Comparison of ENCODE assay signal across 28 cellular contexts in the genomic region with DNA sequence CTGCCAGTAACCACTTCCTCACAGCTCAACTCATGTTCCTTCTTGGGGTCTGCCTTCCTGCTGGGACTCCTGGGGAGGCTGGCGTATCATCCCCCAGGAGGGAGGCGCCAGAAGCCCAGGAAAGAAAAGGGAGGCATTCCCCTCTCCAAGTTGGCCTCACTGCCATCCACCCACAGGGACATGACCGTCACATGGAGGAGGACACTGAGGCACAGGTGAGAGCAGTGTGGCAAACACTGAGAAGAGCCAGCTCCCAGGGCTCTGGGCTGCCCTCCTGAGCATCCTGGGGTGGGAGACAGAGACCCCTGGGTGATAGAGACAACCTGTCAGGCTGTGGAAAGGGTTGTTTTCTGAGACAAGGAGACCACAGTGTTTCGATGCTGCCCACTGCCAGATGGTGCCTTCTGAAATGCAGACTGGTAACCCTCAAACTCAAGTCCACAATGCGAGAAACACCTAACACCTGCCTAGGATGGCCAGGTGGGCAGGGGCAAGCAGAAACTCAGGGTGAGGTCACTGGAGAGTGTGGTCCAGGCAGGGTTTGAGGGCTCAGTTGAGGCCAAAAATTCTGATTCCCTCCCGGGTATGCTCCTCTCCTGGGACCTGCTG.
"Had no signal": no experiment of that assay in that cellular context is flagged by ENCODE, and none has a peak within 500 bp of the region (broad histone marks: within the 10 kb centered on the region; RNA-seq: fewer than 3 reads in every experiment).

No MANE protein-coding gene starts in this region.

- H3K9ac ChIP-seq: neural progenitor cell had no signal

- H3K9me3 ChIP-seq: neutrophil, pancreas, psoas muscle, right lobe of liver, thoracic aorta, thyroid gland, upper lobe of right lung, uterus had no signal

- H3K4me3 ChIP-seq: neural progenitor cell, pancreas, psoas muscle, right lobe of liver, sigmoid colon, stomach, thoracic aorta, thyroid gland, tibial nerve, upper lobe of right lung, uterus had no signal

- H3K27me3 Mint-ChIP-seq: naive thymus-derived CD4-positive, alpha-beta T cell; progenitor cell of endocrine pancreas; stimulated activated naive B cell treated with anti-CD40 and anti-IgM and Interleukin-4, amounts not matched to agents 10 μg/mL and 1 μg/mL and 100 μg/mL, for 72 hours; stimulated activated naive CD8-positive, alpha-beta T cell treated with anti-CD3 and anti-CD28 coated beads, Interleukin-15, Interleukin-2, amounts not matched to agents 100 ng/mL and 50 ng/mL, for 24 hours; type B pancreatic cell had no signal

- H2AFZ ChIP-seq: neural progenitor cell had no signal

- H3K4me1 ChIP-seq: neural progenitor cell, pancreas, psoas muscle, right lobe of liver, sigmoid colon, stomach, thyroid gland, tibial nerve, upper lobe of right lung, uterus had no signal

- H3K4me2 ChIP-seq: neural progenitor cell had no signal

- ATAC-seq: naive thymus-derived CD4-positive, alpha-beta T cell; natural killer cell; pancreas; psoas muscle; right cardiac atrium; right lobe of liver; stimulated activated effector memory CD8-positive, alpha-beta T cell treated with anti-CD3 and anti-CD28 coated beads, Interleukin-12 subunit alpha, Interleukin-12 subunit beta, amount 100 ng/mL, for 72 hours; stimulated activated naive B cell treated with anti-CD40 and anti-IgM and Interleukin-4, amounts not matched to agents 10 μg/mL and 1 μg/mL and 100 μg/mL, for 72 hours; upper lobe of right lung had no signal

- H3K9me3 Mint-ChIP-seq: type B pancreatic cell had no signal

- H3K4me1 Mint-ChIP-seq: nephron; neural progenitor cell; stimulated activated naive B cell treated with anti-CD40 and anti-IgM and Interleukin-4, amounts not matched to agents 10 μg/mL and 1 μg/mL and 100 μg/mL, for 72 hours had no signal

- H3K4me3 Mint-ChIP-seq: natural killer cell; nephron; neural progenitor cell; stimulated activated effector memory CD8-positive, alpha-beta T cell treated with anti-CD3 and anti-CD28 coated beads, Interleukin-12 subunit alpha, Interleukin-12 subunit beta, amount 100 ng/mL, for 72 hours; stimulated activated naive B cell treated with anti-CD40 and anti-IgM and Interleukin-4, amounts not matched to agents 10 μg/mL and 1 μg/mL and 100 μg/mL, for 72 hours; stimulated activated naive CD8-positive, alpha-beta T cell treated with anti-CD3 and anti-CD28 coated beads, Interleukin-15, Interleukin-2, amounts not matched to agents 100 ng/mL and 50 ng/mL, for 24 hours; type B pancreatic cell had no signal

- H3K36me3 Mint-ChIP-seq: neural progenitor cell; stimulated activated effector memory CD8-positive, alpha-beta T cell treated with anti-CD3 and anti-CD28 coated beads, Interleukin-12 subunit alpha, Interleukin-12 subunit beta, amount 100 ng/mL, for 72 hours; stimulated activated naive B cell treated with anti-CD40 and anti-IgM and Interleukin-4, amounts not matched to agents 10 μg/mL and 1 μg/mL and 100 μg/mL, for 72 hours; type B pancreatic cell had no signal

- H3K27me3 ChIP-seq: neural progenitor cell, neutrophil, pancreas, right lobe of liver, stomach, thyroid gland, tibial nerve, upper lobe of right lung, uterus had no signal

- H3K27ac Mint-ChIP-seq: naive thymus-derived CD4-positive, alpha-beta T cell; natural killer cell; nephron; neural progenitor cell; progenitor cell of endocrine pancreas; stimulated activated effector memory CD8-positive, alpha-beta T cell treated with anti-CD3 and anti-CD28 coated beads, Interleukin-12 subunit alpha, Interleukin-12 subunit beta, amount 100 ng/mL, for 72 hours; stimulated activated naive B cell treated with anti-CD40 and anti-IgM and Interleukin-4, amounts not matched to agents 10 μg/mL and 1 μg/mL and 100 μg/mL, for 72 hours; stimulated activated naive CD8-positive, alpha-beta T cell treated with anti-CD3 and anti-CD28 coated beads, Interleukin-15, Interleukin-2, amounts not matched to agents 100 ng/mL and 50 ng/mL, for 24 hours; type B pancreatic cell had no signal

- H3K36me3 ChIP-seq: neural progenitor cell, neutrophil, pancreas, right lobe of liver, sigmoid colon, stomach, thoracic aorta, thyroid gland, tibial nerve, upper lobe of right lung, uterus had no signal

- DNase-seq: naive thymus-derived CD4-positive, alpha-beta T cell; natural killer cell; nucleus accumbens; psoas muscle; right cardiac atrium; sigmoid colon; small intestine; stimulated activated CD4-positive, alpha-beta T cell treated with anti-CD3 and anti-CD28 coated beads, Interleukin-15, amount 100 ng/mL, for 24 hours; stimulated activated CD4-positive, alpha-beta T cell treated with anti-CD3 and anti-CD28 coated beads, Interleukin-2, amount 100 ng/mL, for 24 hours; stimulated activated CD4-positive, alpha-beta T cell treated with anti-CD3 and anti-CD28 coated beads, Interleukin-2, amount 100 ng/mL, for 48 hours; stimulated activated CD4-positive, alpha-beta T cell treated with anti-CD3 and anti-CD28 coated beads, Interleukin-4, amount 100 ng/mL, for 24 hours; stimulated activated naive B cell treated with anti-CD40 and anti-IgM and Interleukin-4, amounts not matched to agents 10 μg/mL and 1 μg/mL and 100 μg/mL, for 72 hours; stimulated activated naive CD4-positive, alpha-beta T cell treated with Interleukin-2 at 50 U/mL for 16 hours; stomach; thyroid gland; upper lobe of right lung; uterus had no signal

- H3K27ac ChIP-seq: neural progenitor cell, neutrophil, pancreas, psoas muscle, right lobe of liver, sigmoid colon, stomach, thoracic aorta, thyroid gland, tibial nerve, upper lobe of right lung, uterus had no signal
